In genomic region chr3:114223146-114223545, GRCh38 we compare ENCODE assay signal across 10 cellular contexts. TPM values are rescaled to one million over a fixed set of nuclear protein-coding genes. Genes with fewer than 3 reads are reported as not detected.
A peak's percentile ranks its signal among the peaks of the same experiment; 100 is the strongest.
DNase-seq lines count a peak whose midpoint lies in the region; ATAC-seq and TF ChIP-seq lines count a peak whose summit lies in the region.
"Had no signal": no experiment of that assay in that cellular context is flagged by ENCODE, and none has a peak within 500 bp of the region (broad histone marks: within the 10 kb centered on the region; RNA-seq: fewer than 3 reads in every experiment).

No MANE protein-coding gene starts in this region.

- BruUV-seq in A673 (replicated peaks; lab: Mats Ljungman, UMichigan) = no TSS peak

- POLR2A ChIA-PET in A673 (lab: Charles Lee; ENCODE audit: low non-redundant PET) = interaction anchor here (0.6 kb wide), 1 partner anchor 23 kb away, joined by 5 read pairs; no protein-coding TSS in a partner anchor
- POLR2A ChIA-PET in activated CD4-positive, alpha-beta memory T cell treated with anti-CD3 and anti-CD28 coated beads, Interleukin-2, amount 10 ng/mL, durations not matched to agents 7 days and 5 days (lab: Charles Lee) = interaction anchor here (0.7 to 5.2 kb wide), 9 partner anchors 9 to 161 kb away, joined by 3 to 153 read pairs (median 17); partner anchors contain the start of genes TIGIT and ZNF80

- intact Hi-C loops in A673 (cut with micrococcal nuclease; ENCODE audit: unreplicated experiment) (no loop called here), posterior vena cava (cut with DNase I) (no loop called here)

- DNase-seq in A673 (ENCODE audit: low spot score) (peak; percentile 55), NCI-H345 treated with DMSO at 0.1 percent for 48 hours (lab: John Stamatoyannopoulos, UW; ENCODE audit: unreplicated experiment) (no peak), amniotic stem cell (lab: John Stamatoyannopoulos, UW) (no peak), occipital lobe (lab: John Stamatoyannopoulos, UW) (no peak), posterior vena cava (ENCODE audit: low spot score) (no peak)
- DNase-seq in activated CD4-positive, alpha-beta memory T cell treated with anti-CD3 and anti-CD28 coated beads, Interleukin-2, amount 10 ng/mL, durations not matched to agents 7 days and 5 days = no peak
- DNase-seq: cerebellar nuclear complex had no signal

- H3K4me1 ChIP-seq in A673 (ENCODE audit: insufficient read depth, low read length, poor library complexity, severe bottlenecking) = no peaks in the 10 kb centered on the region

- H3K9me3 Mint-ChIP-seq in activated CD4-positive, alpha-beta memory T cell treated with anti-CD3 and anti-CD28 coated beads, Interleukin-2, amount 10 ng/mL, durations not matched to agents 7 days and 5 days = peaks cover 15% of the 10 kb centered on the region

- ATAC-seq in GM19023 (IDR thresholded peaks at IDR 0.05; ENCODE audit: unreplicated experiment) = peak; percentile 81
- ATAC-seq in HG02970 (IDR thresholded peaks at IDR 0.05; ENCODE audit: low FRiP score, unreplicated experiment) = peak; percentile 82

- no peaks in the 10 kb centered on the region for H3K27me3 Mint-ChIP-seq in activated CD4-positive, alpha-beta memory T cell treated with anti-CD3 and anti-CD28 coated beads, Interleukin-2, amount 10 ng/mL, durations not matched to agents 7 days and 5 days

- no peak for TF ChIP-seq CTCF in A673 (conservative IDR thresholded peaks at IDR 0.05; ENCODE audit: low read depth, low read length)

- peaks cover 11% of the 10 kb centered on the region for H3K9me3 ChIP-seq in A673 (ENCODE audit: low read depth, low read length, poor library complexity, severe bottlenecking)

- H3K4me3 Mint-ChIP-seq in activated CD4-positive, alpha-beta memory T cell treated with anti-CD3 and anti-CD28 coated beads, Interleukin-2, amount 10 ng/mL, durations not matched to agents 7 days and 5 days = no peak overlapping the region

- CTCF ChIA-PET in A673 (lab: Charles Lee) = no interaction called here
- CTCF ChIA-PET in activated CD4-positive, alpha-beta memory T cell treated with anti-CD3 and anti-CD28 coated beads, Interleukin-2, amount 10 ng/mL, durations not matched to agents 7 days and 5 days (lab: Charles Lee) = interaction anchor here (0.6 to 3.3 kb wide), 10 partner anchors 9 to 310 kb away, joined by 3 to 41 read pairs (median 4); partner anchors contain the start of gene TIGIT

- H3K27me3 ChIP-seq in A673 (replicated peaks; ENCODE audit: insufficient read depth, low read depth, low read length, poor library complexity) = no peaks in the 10 kb centered on the region

- no peak overlapping the region for H3K27ac ChIP-seq in A673 (ENCODE audit: low read depth, low read length, poor library complexity, severe bottlenecking)

- H3K27ac Mint-ChIP-seq in activated CD4-positive, alpha-beta memory T cell treated with anti-CD3 and anti-CD28 coated beads, Interleukin-2, amount 10 ng/mL, durations not matched to agents 7 days and 5 days = peak overlapping the region; percentile 99

- no peaks in the 10 kb centered on the region for H3K36me3 ChIP-seq in A673 (ENCODE audit: insufficient read depth, low read length, poor library complexity, severe bottlenecking)

- peaks cover 59% of the 10 kb centered on the region for H3K36me3 Mint-ChIP-seq in activated CD4-positive, alpha-beta memory T cell treated with anti-CD3 and anti-CD28 coated beads, Interleukin-2, amount 10 ng/mL, durations not matched to agents 7 days and 5 days (ENCODE audit: low read depth)

- no peak overlapping the region for H3K4me3 ChIP-seq in A673 (ENCODE audit: low read depth, low read length, poor library complexity, severe bottlenecking)
- H3K4me3 ChIP-seq: lung had no signal

- H3K4me1 Mint-ChIP-seq in activated CD4-positive, alpha-beta memory T cell treated with anti-CD3 and anti-CD28 coated beads, Interleukin-2, amount 10 ng/mL, durations not matched to agents 7 days and 5 days = peaks cover 95% of the 10 kb centered on the region

RNA-seq across cellular contexts. Expression of gene ZNF80, which starts 14.2 kb away (rescaled TPM):
- total RNA-seq in A673 (2021) (not detected in 2 replicates), occipital lobe (not detected), posterior vena cava (not detected)
- under 1 TPM; 0.28 to 0.35 TPM for total RNA-seq in activated CD4-positive, alpha-beta memory T cell treated with anti-CD3 and anti-CD28 coated beads, Interleukin-2, amount 10 ng/mL, durations not matched to agents 7 days and 5 days
- total RNA-seq: lung had no signal

RNA-seq across cellular contexts. Expression of gene DRD3, which starts 44.3 kb away (rescaled TPM):
- not detected in 2 replicates for total RNA-seq in A673 (2021)
- not detected for total RNA-seq in activated CD4-positive, alpha-beta memory T cell treated with anti-CD3 and anti-CD28 coated beads, Interleukin-2, amount 10 ng/mL, durations not matched to agents 7 days and 5 days
- not detected for total RNA-seq in occipital lobe
- total RNA-seq in posterior vena cava = not detected
- total RNA-seq: lung had no signal
